8 cellular contexts compared by ENCODE assay signal in the genomic region with DNA sequence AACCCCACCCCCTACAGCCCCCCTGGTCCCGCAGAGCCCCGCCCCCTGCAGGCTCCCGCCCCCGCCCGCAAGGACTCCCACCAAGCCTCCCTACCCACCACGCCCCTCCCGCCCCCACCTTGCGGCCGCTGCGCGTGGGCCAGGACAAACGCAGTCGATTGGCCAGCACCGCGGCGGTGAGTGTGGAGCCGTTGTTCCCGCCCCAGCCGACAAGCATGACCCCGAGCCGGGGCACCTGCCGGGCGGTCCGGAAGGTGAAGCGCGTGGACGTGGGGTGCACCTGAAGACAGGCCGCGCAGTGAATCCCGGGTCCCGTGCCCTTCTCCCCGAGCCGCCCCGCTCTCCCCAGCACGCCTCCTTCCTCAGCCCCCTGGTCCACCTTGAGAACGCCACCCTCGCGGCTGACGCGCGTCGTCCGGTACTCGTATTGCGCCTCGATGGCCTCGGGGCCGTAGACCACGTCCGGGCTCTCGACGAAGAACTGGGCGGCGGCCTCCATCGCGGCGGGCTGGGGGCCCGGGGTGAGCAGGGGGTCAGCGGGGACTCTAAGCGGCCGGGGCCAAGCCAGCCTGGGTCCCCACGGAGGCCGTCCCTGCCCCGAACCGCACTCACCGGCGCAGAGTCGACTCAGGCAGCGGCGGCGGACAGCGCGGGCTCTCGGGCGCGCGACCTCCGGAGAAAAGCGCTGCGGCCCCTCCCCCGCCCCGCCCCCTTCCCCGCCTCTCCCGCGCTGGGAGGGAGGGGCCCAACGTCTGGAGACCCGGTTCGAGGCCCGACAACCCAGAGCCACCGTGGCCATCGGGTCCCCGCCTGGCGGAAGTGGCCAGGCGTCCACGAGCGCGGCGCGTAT. TPM values are rescaled to one million over a fixed set of nuclear protein-coding genes. Genes with fewer than 3 reads are reported as not detected.
DNase-seq lines count a peak whose midpoint lies in the region; ATAC-seq and TF ChIP-seq lines count a peak whose summit lies in the region.

Gene ISYNA1 (minus strand): TSS at position 653 of the 850 bp plus-strand sequence. CDS start 154 bp downstream, at position 499.

- no peak within 1 kb of the TSS for H3K9ac ChIP-seq in liver (ENCODE audit: low read depth in 1 of 2, low read length in 2 of 2)

- no peak for ATAC-seq in HG03095 (IDR thresholded peaks at IDR 0.05; ENCODE audit: unreplicated experiment)

- H3K9me3 ChIP-seq in liver (ENCODE audit: control insufficient read depth in 4 of 4, low read length in 3 of 4) = no peaks in the 10 kb centered on the region

- H3K27me3 ChIP-seq in dorsolateral prefrontal cortex (peaks cover 0 to 15% (median 0%) of the 10 kb centered on the region in 45 donors), liver (ENCODE audit: control insufficient read depth in 4 of 4, insufficient read depth in 4 of 4, low read length in 3 of 4) (no peaks in the 10 kb centered on the region)

- H3K4me3 Mint-ChIP-seq in Calu3 (ENCODE audit: low read depth, unreplicated experiment) = peak within 1 kb of the TSS; percentile 72

- DNase-seq in Calu3 (peak; percentile 45), HUDEP-2 (lab: John Stamatoyannopoulos, UW; ENCODE audit: unreplicated experiment in 76 of 76) (peak in 62 of 76 experiments; percentile 24 to 96 (median 79)), dorsolateral prefrontal cortex (no peak), HCEC 1CT (no peak)
- peak; percentile 75 for DNase-seq in stimulated activated CD8-positive, alpha-beta memory T cell treated with anti-CD3 and anti-CD28 coated beads, Interleukin-4, amount 100 ng/mL, for 48 hours

- 3% methylated on average over 99 of the region's 99 CpGs for WGBS in liver

- BruUV-seq in Calu3 (replicated peaks; lab: Mats Ljungman, UMichigan) = TSS peak; percentile 16

- CTCF ChIA-PET in Calu3 (lab: Charles Lee) = interaction anchor here (0.6 kb wide), 1 partner anchor 163 kb away, joined by 5 read pairs; no protein-coding TSS in a partner anchor

- H3K27me3 Mint-ChIP-seq in Calu3 (ENCODE audit: unreplicated experiment) = no peaks in the 10 kb centered on the region

- H3K4me1 ChIP-seq in liver (ENCODE audit: control insufficient read depth in 4 of 4, insufficient read depth in 4 of 4, low read length in 3 of 4) = peaks cover 3 to 31% (median 13%) of the 10 kb centered on the region in 4 donors

- H3K4me3 ChIP-seq in WI38 (ENCODE audit: low read depth, low read length) = peak within 1 kb of the TSS; percentile 52
- peak within 1 kb of the TSS; percentile 39 to 72 (median 60) for H3K4me3 ChIP-seq in dorsolateral prefrontal cortex
- H3K4me3 ChIP-seq in liver (ENCODE audit: low read depth in 1 of 3, low read length in 3 of 3) = peak within 1 kb of the TSS in 2 of 3 donors; percentile 37 to 48

- intact Hi-C loops in Calu3 (cut with micrococcal nuclease; ENCODE audit: unreplicated experiment) = no loop called here
- intact Hi-C loops in dorsolateral prefrontal cortex (cut with DNase I) = no loop called here

- peak within 1 kb of the TSS in 43 of 59 donors; percentile 2 to 84 (median 61) for H3K27ac ChIP-seq in dorsolateral prefrontal cortex
- H3K27ac ChIP-seq in liver (ENCODE audit: low read depth in 1 of 2, low read length in 2 of 2) = peak within 1 kb of the TSS; percentile 71 to 79

- peaks cover 57% of the 10 kb centered on the region for H3K36me3 Mint-ChIP-seq in Calu3 (ENCODE audit: insufficient read depth, unreplicated experiment)

- no peak for TF ChIP-seq RAD21 in liver (IDR thresholded peaks at IDR 0.05)

- peaks cover 2% of the 10 kb centered on the region for H3K9me3 Mint-ChIP-seq in Calu3 (ENCODE audit: low read depth, unreplicated experiment)

- H3K4me1 Mint-ChIP-seq in Calu3 (ENCODE audit: low read depth, unreplicated experiment) = peaks cover 24% of the 10 kb centered on the region

- H3K27ac Mint-ChIP-seq in Calu3 (ENCODE audit: unreplicated experiment) = peak within 1 kb of the TSS; percentile 33

- no peak for TF ChIP-seq CTCF in Calu3 (IDR thresholded peaks at IDR 0.05; ENCODE audit: unreplicated experiment)
- no peak for TF ChIP-seq CTCF in WI38 (IDR thresholded peaks at IDR 0.05; ENCODE audit: low read depth, low read length)
- TF ChIP-seq CTCF in dorsolateral prefrontal cortex (IDR thresholded peaks at IDR 0.05 in 54 of 56, conservative IDR thresholded peaks at IDR 0.05 in 2 of 56; ENCODE audit: low read depth in 1 of 56, partially characterized antibody in 56 of 56) = no peak
- no peak for TF ChIP-seq CTCF in liver (IDR thresholded peaks at IDR 0.05; ENCODE audit: low read depth, low read length, missing input control)

- H3K36me3 ChIP-seq in liver (ENCODE audit: control insufficient read depth in 4 of 4, insufficient read depth in 3 of 4, low read depth in 1 of 4, low read length in 3 of 4) = no peaks in the 10 kb centered on the region

TF ChIP-seq in liver, 16 proteins besides CTCF, POLR2A, EP300 and RAD21:
- TF ChIP-seq HNF4G (IDR thresholded peaks at IDR 0.05) (no peak), ATF3 (IDR thresholded peaks at IDR 0.05) (no peak), GABPA (IDR thresholded peaks at IDR 0.05 in 1 of 2, conservative IDR thresholded peaks at IDR 0.05 in 1 of 2) (no peak), MAX (IDR thresholded peaks at IDR 0.05) (no peak), RXRA (IDR thresholded peaks at IDR 0.05) (no peak), FOXA1 (IDR thresholded peaks at IDR 0.05) (no peak), NR2F2 (IDR thresholded peaks at IDR 0.05) (no peak), HNF4A (conservative IDR thresholded peaks at IDR 0.05) (no peak), YY1 (IDR thresholded peaks at IDR 0.05) (no peak)
- TF ChIP-seq, protein P1, sequence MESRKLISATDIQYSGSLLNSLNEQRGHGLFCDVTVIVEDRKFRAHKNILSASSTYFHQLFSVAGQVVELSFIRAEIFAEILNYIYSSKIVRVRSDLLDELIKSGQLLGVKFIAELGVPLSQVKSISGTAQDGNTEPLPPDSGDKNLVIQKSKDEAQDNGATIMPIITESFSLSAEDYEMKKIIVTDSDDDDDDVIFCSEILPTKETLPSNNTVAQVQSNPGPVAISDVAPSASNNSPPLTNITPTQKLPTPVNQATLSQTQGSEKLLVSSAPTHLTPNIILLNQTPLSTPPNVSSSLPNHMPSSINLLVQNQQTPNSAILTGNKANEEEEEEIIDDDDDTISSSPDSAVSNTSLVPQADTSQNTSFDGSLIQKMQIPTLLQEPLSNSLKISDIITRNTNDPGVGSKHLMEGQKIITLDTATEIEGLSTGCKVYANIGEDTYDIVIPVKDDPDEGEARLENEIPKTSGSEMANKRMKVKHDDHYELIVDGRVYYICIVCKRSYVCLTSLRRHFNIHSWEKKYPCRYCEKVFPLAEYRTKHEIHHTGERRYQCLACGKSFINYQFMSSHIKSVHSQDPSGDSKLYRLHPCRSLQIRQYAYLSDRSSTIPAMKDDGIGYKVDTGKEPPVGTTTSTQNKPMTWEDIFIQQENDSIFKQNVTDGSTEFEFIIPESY (IDR thresholded peaks at IDR 0.05) = no peak

RNA-seq across cellular contexts. Expression of gene ISYNA1, which starts in this region (rescaled TPM):
- total RNA-seq in Calu3 (2022) (94.9 and 114 TPM in 2 replicates), dorsolateral prefrontal cortex (100 to 1,000 TPM in 1 of 120 experiments, 10 to 100 TPM in 118, 1 to 10 TPM in 1; 7.4 to 118 (median 26.3) TPM), liver (10 to 100 TPM in 1 of 2 donors, 1 to 10 TPM in 1; 8.0 to 41.9 TPM)
- 10 to 100 TPM in 1 of 2 donors, 1 to 10 TPM in 1; 4.7 to 12.1 TPM for polyA plus RNA-seq in liver

Comparison
In these comparisons a context has a peak if more than half of its experiments do, and no peak if none do; other contexts are left out.
1. DNase-seq: peak in Calu3 (single experiment), HUDEP-2 (62 of 76) and stimulated activated CD8-positive, alpha-beta memory T cell treated with anti-CD3 and anti-CD28 coated beads, Interleukin-4, amount 100 ng/mL, for 48 hours (single experiment); none in dorsolateral prefrontal cortex (0 of 10) and HCEC 1CT (single experiment).
2. Peak in every context shown above with its lines, with median percentiles within 50 percentile points of each other: H3K4me3 ChIP-seq.